Comparison of ENCODE assay signal across 1 cellular context in the genomic region with DNA sequence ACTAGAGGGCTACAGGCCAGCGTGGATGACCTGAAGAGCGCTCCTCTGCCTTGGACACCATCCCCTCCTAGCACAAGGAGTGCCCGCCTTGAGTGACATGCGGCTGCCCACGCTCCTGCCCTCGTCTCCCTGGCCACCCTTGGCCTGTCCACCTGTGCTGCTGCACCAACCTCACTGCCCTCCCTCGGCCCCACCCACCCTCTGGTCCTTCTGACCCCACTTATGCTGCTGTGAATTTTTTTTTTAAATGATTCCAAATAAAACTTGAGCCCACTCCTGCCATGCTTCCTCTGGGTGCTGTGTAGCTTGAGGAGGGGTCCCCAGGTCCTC.
TF ChIP-seq lines count a peak whose summit lies in the region.

No MANE protein-coding gene starts in this region.

TF ChIP-seq in HepG2, 621 proteins besides CTCF, POLR2A, EP300 and RAD21:
- TF ChIP-seq, protein P1, sequence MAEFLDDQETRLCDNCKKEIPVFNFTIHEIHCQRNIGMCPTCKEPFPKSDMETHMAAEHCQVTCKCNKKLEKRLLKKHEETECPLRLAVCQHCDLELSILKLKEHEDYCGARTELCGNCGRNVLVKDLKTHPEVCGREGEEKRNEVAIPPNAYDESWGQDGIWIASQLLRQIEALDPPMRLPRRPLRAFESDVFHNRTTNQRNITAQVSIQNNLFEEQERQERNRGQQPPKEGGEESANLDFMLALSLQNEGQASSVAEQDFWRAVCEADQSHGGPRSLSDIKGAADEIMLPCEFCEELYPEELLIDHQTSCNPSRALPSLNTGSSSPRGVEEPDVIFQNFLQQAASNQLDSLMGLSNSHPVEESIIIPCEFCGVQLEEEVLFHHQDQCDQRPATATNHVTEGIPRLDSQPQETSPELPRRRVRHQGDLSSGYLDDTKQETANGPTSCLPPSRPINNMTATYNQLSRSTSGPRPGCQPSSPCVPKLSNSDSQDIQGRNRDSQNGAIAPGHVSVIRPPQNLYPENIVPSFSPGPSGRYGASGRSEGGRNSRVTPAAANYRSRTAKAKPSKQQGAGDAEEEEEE (CRISPR knock-in tag; IDR thresholded peaks at IDR 0.05; ENCODE audit: borderline replicate concordance): no peak
- TF ChIP-seq SMYD3 (CRISPR knock-in tag; IDR thresholded peaks at IDR 0.05): no peak
- no peak for TF ChIP-seq HOXA5 (CRISPR knock-in tag; IDR thresholded peaks at IDR 0.05)
- TF ChIP-seq CBX2 (IDR thresholded peaks at IDR 0.05; ENCODE audit: low read depth, low read length): no peak
- no peak for TF ChIP-seq CBX2 (CRISPR knock-in tag; IDR thresholded peaks at IDR 0.05; ENCODE audit: low read depth)
- TF ChIP-seq ZFP41 (CRISPR knock-in tag; IDR thresholded peaks at IDR 0.05; ENCODE audit: borderline replicate concordance): no peak
- no peak for TF ChIP-seq ATAD3A (CRISPR knock-in tag; IDR thresholded peaks at IDR 0.05)
- no peak for TF ChIP-seq SSRP1 (CRISPR knock-in tag; IDR thresholded peaks at IDR 0.05)
- no peak for TF ChIP-seq SP2 (CRISPR knock-in tag; IDR thresholded peaks at IDR 0.05)
- no peak for TF ChIP-seq RFX5 (IDR thresholded peaks at IDR 0.05; ENCODE audit: low read depth, low read length)
- no peak for TF ChIP-seq DNMT1 (CRISPR knock-in tag; IDR thresholded peaks at IDR 0.05)
- TF ChIP-seq SRSF9 (IDR thresholded peaks at IDR 0.05; ENCODE audit: borderline replicate concordance, insufficient read depth, low read depth, low read length, poor library complexity, severe bottlenecking): no peak
- no peak for TF ChIP-seq ZNF562 (CRISPR knock-in tag; IDR thresholded peaks at IDR 0.05; ENCODE audit: borderline replicate concordance)
- TF ChIP-seq SETDB1 (CRISPR knock-in tag; IDR thresholded peaks at IDR 0.05; ENCODE audit: borderline replicate concordance): no peak
- TF ChIP-seq GATAD2A (CRISPR knock-in tag; IDR thresholded peaks at IDR 0.05): no peak
- TF ChIP-seq, protein P2, sequence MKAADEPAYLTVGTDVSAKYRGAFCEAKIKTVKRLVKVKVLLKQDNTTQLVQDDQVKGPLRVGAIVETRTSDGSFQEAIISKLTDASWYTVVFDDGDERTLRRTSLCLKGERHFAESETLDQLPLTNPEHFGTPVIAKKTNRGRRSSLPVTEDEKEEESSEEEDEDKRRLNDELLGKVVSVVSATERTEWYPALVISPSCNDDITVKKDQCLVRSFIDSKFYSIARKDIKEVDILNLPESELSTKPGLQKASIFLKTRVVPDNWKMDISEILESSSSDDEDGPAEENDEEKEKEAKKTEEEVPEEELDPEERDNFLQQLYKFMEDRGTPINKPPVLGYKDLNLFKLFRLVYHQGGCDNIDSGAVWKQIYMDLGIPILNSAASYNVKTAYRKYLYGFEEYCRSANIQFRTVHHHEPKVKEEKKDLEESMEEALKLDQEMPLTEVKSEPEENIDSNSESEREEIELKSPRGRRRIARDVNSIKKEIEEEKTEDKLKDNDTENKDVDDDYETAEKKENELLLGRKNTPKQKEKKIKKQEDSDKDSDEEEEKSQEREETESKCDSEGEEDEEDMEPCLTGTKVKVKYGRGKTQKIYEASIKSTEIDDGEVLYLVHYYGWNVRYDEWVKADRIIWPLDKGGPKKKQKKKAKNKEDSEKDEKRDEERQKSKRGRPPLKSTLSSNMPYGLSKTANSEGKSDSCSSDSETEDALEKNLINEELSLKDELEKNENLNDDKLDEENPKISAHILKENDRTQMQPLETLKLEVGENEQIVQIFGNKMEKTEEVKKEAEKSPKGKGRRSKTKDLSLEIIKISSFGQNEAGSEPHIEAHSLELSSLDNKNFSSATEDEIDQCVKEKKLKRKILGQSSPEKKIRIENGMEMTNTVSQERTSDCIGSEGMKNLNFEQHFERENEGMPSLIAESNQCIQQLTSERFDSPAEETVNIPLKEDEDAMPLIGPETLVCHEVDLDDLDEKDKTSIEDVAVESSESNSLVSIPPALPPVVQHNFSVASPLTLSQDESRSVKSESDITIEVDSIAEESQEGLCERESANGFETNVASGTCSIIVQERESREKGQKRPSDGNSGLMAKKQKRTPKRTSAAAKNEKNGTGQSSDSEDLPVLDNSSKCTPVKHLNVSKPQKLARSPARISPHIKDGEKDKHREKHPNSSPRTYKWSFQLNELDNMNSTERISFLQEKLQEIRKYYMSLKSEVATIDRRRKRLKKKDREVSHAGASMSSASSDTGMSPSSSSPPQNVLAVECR (CRISPR knock-in tag; IDR thresholded peaks at IDR 0.05; ENCODE audit: borderline replicate concordance): no peak
- TF ChIP-seq, protein P3, sequence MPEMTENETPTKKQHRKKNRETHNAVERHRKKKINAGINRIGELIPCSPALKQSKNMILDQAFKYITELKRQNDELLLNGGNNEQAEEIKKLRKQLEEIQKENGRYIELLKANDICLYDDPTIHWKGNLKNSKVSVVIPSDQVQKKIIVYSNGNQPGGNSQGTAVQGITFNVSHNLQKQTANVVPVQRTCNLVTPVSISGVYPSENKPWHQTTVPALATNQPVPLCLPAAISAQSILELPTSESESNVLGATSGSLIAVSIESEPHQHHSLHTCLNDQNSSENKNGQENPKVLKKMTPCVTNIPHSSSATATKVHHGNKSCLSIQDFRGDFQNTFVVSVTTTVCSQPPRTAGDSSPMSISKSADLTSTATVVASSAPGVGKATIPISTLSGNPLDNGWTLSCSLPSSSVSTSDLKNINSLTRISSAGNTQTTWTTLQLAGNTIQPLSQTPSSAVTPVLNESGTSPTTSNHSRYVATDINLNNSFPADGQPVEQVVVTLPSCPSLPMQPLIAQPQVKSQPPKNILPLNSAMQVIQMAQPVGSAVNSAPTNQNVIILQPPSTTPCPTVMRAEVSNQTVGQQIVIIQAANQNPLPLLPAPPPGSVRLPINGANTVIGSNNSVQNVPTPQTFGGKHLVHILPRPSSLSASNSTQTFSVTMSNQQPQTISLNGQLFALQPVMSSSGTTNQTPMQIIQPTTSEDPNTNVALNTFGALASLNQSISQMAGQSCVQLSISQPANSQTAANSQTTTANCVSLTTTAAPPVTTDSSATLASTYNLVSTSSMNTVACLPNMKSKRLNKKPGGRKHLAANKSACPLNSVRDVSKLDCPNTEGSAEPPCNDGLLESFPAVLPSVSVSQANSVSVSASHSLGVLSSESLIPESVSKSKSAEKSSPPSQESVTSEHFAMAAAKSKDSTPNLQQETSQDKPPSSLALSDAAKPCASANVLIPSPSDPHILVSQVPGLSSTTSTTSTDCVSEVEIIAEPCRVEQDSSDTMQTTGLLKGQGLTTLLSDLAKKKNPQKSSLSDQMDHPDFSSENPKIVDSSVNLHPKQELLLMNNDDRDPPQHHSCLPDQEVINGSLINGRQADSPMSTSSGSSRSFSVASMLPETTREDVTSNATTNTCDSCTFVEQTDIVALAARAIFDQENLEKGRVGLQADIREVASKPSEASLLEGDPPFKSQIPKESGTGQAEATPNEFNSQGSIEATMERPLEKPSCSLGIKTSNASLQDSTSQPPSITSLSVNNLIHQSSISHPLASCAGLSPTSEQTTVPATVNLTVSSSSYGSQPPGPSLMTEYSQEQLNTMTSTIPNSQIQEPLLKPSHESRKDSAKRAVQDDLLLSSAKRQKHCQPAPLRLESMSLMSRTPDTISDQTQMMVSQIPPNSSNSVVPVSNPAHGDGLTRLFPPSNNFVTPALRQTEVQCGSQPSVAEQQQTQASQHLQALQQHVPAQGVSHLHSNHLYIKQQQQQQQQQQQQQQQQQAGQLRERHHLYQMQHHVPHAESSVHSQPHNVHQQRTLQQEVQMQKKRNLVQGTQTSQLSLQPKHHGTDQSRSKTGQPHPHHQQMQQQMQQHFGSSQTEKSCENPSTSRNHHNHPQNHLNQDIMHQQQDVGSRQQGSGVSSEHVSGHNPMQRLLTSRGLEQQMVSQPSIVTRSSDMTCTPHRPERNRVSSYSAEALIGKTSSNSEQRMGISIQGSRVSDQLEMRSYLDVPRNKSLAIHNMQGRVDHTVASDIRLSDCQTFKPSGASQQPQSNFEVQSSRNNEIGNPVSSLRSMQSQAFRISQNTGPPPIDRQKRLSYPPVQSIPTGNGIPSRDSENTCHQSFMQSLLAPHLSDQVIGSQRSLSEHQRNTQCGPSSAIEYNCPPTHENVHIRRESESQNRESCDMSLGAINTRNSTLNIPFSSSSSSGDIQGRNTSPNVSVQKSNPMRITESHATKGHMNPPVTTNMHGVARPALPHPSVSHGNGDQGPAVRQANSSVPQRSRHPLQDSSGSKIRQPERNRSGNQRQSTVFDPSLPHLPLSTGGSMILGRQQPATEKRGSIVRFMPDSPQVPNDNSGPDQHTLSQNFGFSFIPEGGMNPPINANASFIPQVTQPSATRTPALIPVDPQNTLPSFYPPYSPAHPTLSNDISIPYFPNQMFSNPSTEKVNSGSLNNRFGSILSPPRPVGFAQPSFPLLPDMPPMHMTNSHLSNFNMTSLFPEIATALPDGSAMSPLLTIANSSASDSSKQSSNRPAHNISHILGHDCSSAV (CRISPR knock-in tag; IDR thresholded peaks at IDR 0.05; ENCODE audit: borderline replicate concordance): no peak
- TF ChIP-seq, protein P4, sequence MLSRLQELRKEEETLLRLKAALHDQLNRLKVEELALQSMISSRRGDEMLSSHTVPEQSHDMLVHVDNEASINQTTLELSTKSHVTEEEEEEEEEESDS (CRISPR knock-in tag; IDR thresholded peaks at IDR 0.05; ENCODE audit: borderline replicate concordance): no peak
- no peak for TF ChIP-seq ZNF282 (IDR thresholded peaks at IDR 0.05; ENCODE audit: partially characterized antibody)
- no peak for TF ChIP-seq ERF (CRISPR knock-in tag; IDR thresholded peaks at IDR 0.05)
